In the genomic region with DNA sequence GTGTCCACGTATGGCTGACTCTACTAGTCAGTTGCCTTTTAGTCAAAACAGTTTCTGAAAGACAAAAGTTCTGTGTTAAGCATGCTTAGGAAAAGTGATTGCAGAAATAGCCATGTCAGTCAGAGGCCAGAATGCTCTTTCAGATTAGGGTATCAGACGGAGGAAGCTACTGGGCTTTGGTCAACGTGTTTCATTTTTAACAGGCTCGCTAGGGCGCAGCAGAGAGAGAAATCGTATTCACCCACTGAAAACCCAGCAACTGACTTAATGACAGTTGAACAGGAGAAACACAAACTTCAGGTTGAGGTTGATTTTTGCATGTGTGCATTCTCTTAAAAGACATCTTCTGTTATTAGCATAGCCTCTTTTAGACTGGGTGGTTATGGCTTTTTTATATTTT, we compare ENCODE assay signal across 19 cellular contexts.
A peak's percentile ranks its signal among the peaks of the same experiment; 100 is the strongest.
DNase-seq lines count a peak whose midpoint lies in the region; ATAC-seq and TF ChIP-seq lines count a peak whose summit lies in the region.
"Had no signal": no experiment of that assay in that cellular context is flagged by ENCODE, and none has a peak within 500 bp of the region (broad histone marks: within the 10 kb centered on the region; RNA-seq: fewer than 3 reads in every experiment).

No MANE protein-coding gene starts in this region.

- CTCF ChIA-PET in Caco-2 (lab: Charles Lee) (no interaction called here), HEK293T (lab: Yijun Ruan, JAX) (interaction anchor here (0.7 to 1.2 kb wide), 2 partner anchors 95 to 506 kb away, joined by 3 read pairs; no protein-coding TSS in a partner anchor)

- H3K36me3 Mint-ChIP-seq in Caco-2 (ENCODE audit: insufficient read depth, unreplicated experiment) (no peaks in the 10 kb centered on the region), immature natural killer cell (no peaks in the 10 kb centered on the region)
- no peaks in the 10 kb centered on the region for H3K36me3 Mint-ChIP-seq in stimulated activated naive B cell treated with anti-CD40 and anti-IgM and Interleukin-4, amounts not matched to agents 10 μg/mL and 1 μg/mL and 100 μg/mL, for 72 hours
- H3K36me3 Mint-ChIP-seq: activated naive CD4-positive, alpha-beta T cell treated with anti-CD3 and anti-CD28 coated beads, Interleukin-2, amount 10 ng/mL, durations not matched to agents 7 days and 5 days had no signal

- no peaks in the 10 kb centered on the region for H3K9me3 ChIP-seq in Caco-2
- H3K9me3 ChIP-seq: breast epithelium, MG63 had no signal

- no peaks in the 10 kb centered on the region for H3K36me3 ChIP-seq in Caco-2 (ENCODE audit: control insufficient read depth, insufficient read depth, low read length)
- H3K36me3 ChIP-seq: breast epithelium, MG63 had no signal

- 0 out of 2 replicates have a peak, but pooled peaks cover 1% of the 10 kb centered on the region for H3K27me3 ChIP-seq in Caco-2 (replicated peaks; ENCODE audit: control insufficient read depth, insufficient read depth, low read length)
- H3K27me3 ChIP-seq: breast epithelium, MG63 had no signal

- H3K27ac Mint-ChIP-seq in Caco-2 (ENCODE audit: unreplicated experiment) (no peak overlapping the region), immature natural killer cell (peak overlapping the region in 4 of 6 donors; percentile 8 to 70 (median 53))
- no peak overlapping the region for H3K27ac Mint-ChIP-seq in stimulated activated naive B cell treated with anti-CD40 and anti-IgM and Interleukin-4, amounts not matched to agents 10 μg/mL and 1 μg/mL and 100 μg/mL, for 72 hours
- H3K27ac Mint-ChIP-seq: activated CD4-positive, alpha-beta T cell treated with anti-CD3 and anti-CD28 coated beads, Interleukin-2, amount 10 ng/mL, durations not matched to agents 7 days and 5 days; activated naive CD4-positive, alpha-beta T cell treated with anti-CD3 and anti-CD28 coated beads, Interleukin-2, amount 10 ng/mL, durations not matched to agents 7 days and 5 days; nephron had no signal

- no TSS peak for BruUV-seq in Caco-2 (replicated peaks; lab: Mats Ljungman, UMichigan)

- H3K9me3 Mint-ChIP-seq in Caco-2 (ENCODE audit: unreplicated experiment) (no peaks in the 10 kb centered on the region), immature natural killer cell (peaks cover 0 to 9% (median 1%) of the 10 kb centered on the region in 6 donors)
- H3K9me3 Mint-ChIP-seq in stimulated activated naive B cell treated with anti-CD40 and anti-IgM and Interleukin-4, amounts not matched to agents 10 μg/mL and 1 μg/mL and 100 μg/mL, for 72 hours: no peaks in the 10 kb centered on the region
- H3K9me3 Mint-ChIP-seq: activated CD4-positive, alpha-beta T cell treated with anti-CD3 and anti-CD28 coated beads, Interleukin-2, amount 10 ng/mL, durations not matched to agents 7 days and 5 days; activated naive CD4-positive, alpha-beta T cell treated with anti-CD3 and anti-CD28 coated beads, Interleukin-2, amount 10 ng/mL, durations not matched to agents 7 days and 5 days; nephron had no signal

- DNase-seq in Caco-2: peak in 1 of 2 experiments; percentile 46
- peak; percentile 26 for DNase-seq in HEK293T (ENCODE audit: extremely low spot score)
- peak in 2 of 3 donors; percentile 2 to 4 for DNase-seq in immature natural killer cell
- DNase-seq in NK-92 treated with Interleukin-12 subunit alpha and Interleukin-12 subunit beta, amount 100 ng/mL, for 24 hours (lab: John Stamatoyannopoulos, UW): no peak
- no peak for DNase-seq in foreskin melanocyte
- no peak for DNase-seq in stimulated activated naive B cell treated with anti-CD40 and anti-IgM and Interleukin-4, amounts not matched to agents 10 μg/mL and 1 μg/mL and 100 μg/mL, for 72 hours
- DNase-seq: activated CD4-positive, alpha-beta T cell treated with anti-CD3 and anti-CD28 coated beads, Interleukin-2, amount 10 ng/mL, durations not matched to agents 7 days and 5 days; activated naive CD4-positive, alpha-beta T cell treated with anti-CD3 and anti-CD28 coated beads, Interleukin-2, amount 10 ng/mL, durations not matched to agents 7 days and 5 days; activated T-cell treated with anti-CD3 and anti-CD28 coated beads for 4 hours; effector CD4-positive, alpha-beta T cell; GOT3; mesenchymal stem cell; MG63; NCI-H2107; NCI-H69 had no signal

- peak overlapping the region; percentile 81 for H3K27ac ChIP-seq in VCaP
- H3K27ac ChIP-seq: breast epithelium had no signal

- TF ChIP-seq CTCF in Caco-2 (IDR thresholded peaks at IDR 0.05; ENCODE audit: insufficient read depth in 1 of 2, low read depth in 1 of 2, low read length in 1 of 2, severe bottlenecking in 1 of 2, unreplicated experiment in 1 of 2): peak; percentile 22 to 44
- TF ChIP-seq CTCF in VCaP (conservative IDR thresholded peaks at IDR 0.05): no peak

- H3K27me3 Mint-ChIP-seq in Caco-2 (ENCODE audit: insufficient read depth, unreplicated experiment): peaks cover 15% of the 10 kb centered on the region
- peaks cover 0 to 3% (median 0%) of the 10 kb centered on the region in 3 donors for H3K27me3 Mint-ChIP-seq in immature natural killer cell (ENCODE audit: low read depth in 3 of 3)
- no peaks in the 10 kb centered on the region for H3K27me3 Mint-ChIP-seq in stimulated activated naive B cell treated with anti-CD40 and anti-IgM and Interleukin-4, amounts not matched to agents 10 μg/mL and 1 μg/mL and 100 μg/mL, for 72 hours
- H3K27me3 Mint-ChIP-seq: activated CD4-positive, alpha-beta T cell treated with anti-CD3 and anti-CD28 coated beads, Interleukin-2, amount 10 ng/mL, durations not matched to agents 7 days and 5 days; activated naive CD4-positive, alpha-beta T cell treated with anti-CD3 and anti-CD28 coated beads, Interleukin-2, amount 10 ng/mL, durations not matched to agents 7 days and 5 days had no signal

- POLR2A ChIA-PET in Caco-2 (lab: Charles Lee): no interaction called here
- POLR2A ChIA-PET in HEK293T (lab: Yijun Ruan, JAX): no interaction called here

- no peak overlapping the region for H3K4me3 Mint-ChIP-seq in Caco-2 (ENCODE audit: unreplicated experiment)
- peak overlapping the region in 3 of 5 donors; percentile 4 to 60 (median 52) for H3K4me3 Mint-ChIP-seq in immature natural killer cell
- no peak overlapping the region for H3K4me3 Mint-ChIP-seq in stimulated activated naive B cell treated with anti-CD40 and anti-IgM and Interleukin-4, amounts not matched to agents 10 μg/mL and 1 μg/mL and 100 μg/mL, for 72 hours
- H3K4me3 Mint-ChIP-seq: activated CD4-positive, alpha-beta T cell treated with anti-CD3 and anti-CD28 coated beads, Interleukin-2, amount 10 ng/mL, durations not matched to agents 7 days and 5 days; activated naive CD4-positive, alpha-beta T cell treated with anti-CD3 and anti-CD28 coated beads, Interleukin-2, amount 10 ng/mL, durations not matched to agents 7 days and 5 days; nephron had no signal

- no peak overlapping the region for H3K4me3 ChIP-seq in Caco-2 (ENCODE audit: low read depth, low read length)
- H3K4me3 ChIP-seq: breast epithelium, MG63 had no signal

- intact Hi-C loops in Caco-2 (cut with micrococcal nuclease; ENCODE audit: unreplicated experiment): loop anchor here (1.0 kb wide), 1 partner anchor 310 kb away; no protein-coding TSS in a partner anchor

- H3K4me1 ChIP-seq in Caco-2: no peaks in the 10 kb centered on the region
- H3K4me1 ChIP-seq: breast epithelium had no signal

- H3K4me1 Mint-ChIP-seq in Caco-2 (ENCODE audit: low read depth, unreplicated experiment) (no peaks in the 10 kb centered on the region), immature natural killer cell (peaks cover 3 to 21% of the 10 kb centered on the region in 2 donors)
- H3K4me1 Mint-ChIP-seq in stimulated activated naive B cell treated with anti-CD40 and anti-IgM and Interleukin-4, amounts not matched to agents 10 μg/mL and 1 μg/mL and 100 μg/mL, for 72 hours: no peaks in the 10 kb centered on the region
- H3K4me1 Mint-ChIP-seq: activated CD4-positive, alpha-beta T cell treated with anti-CD3 and anti-CD28 coated beads, Interleukin-2, amount 10 ng/mL, durations not matched to agents 7 days and 5 days; activated naive CD4-positive, alpha-beta T cell treated with anti-CD3 and anti-CD28 coated beads, Interleukin-2, amount 10 ng/mL, durations not matched to agents 7 days and 5 days had no signal

- ATAC-seq in stimulated activated naive B cell treated with anti-CD40 and anti-IgM and Interleukin-4, amounts not matched to agents 10 μg/mL and 1 μg/mL and 100 μg/mL, for 72 hours (replicated peaks): no peak
- ATAC-seq in GM18861 (IDR thresholded peaks at IDR 0.05; ENCODE audit: unreplicated experiment): no peak

TF ChIP-seq in HEK293T, 16 proteins besides CTCF, POLR2A, EP300 and RAD21:
- TF ChIP-seq SP1 (IDR thresholded peaks at IDR 0.05): no peak
- no peak for TF ChIP-seq NFRKB (IDR thresholded peaks at IDR 0.05)
- TF ChIP-seq SUZ12 (IDR thresholded peaks at IDR 0.05): no peak
- no peak for TF ChIP-seq CTBP1 (IDR thresholded peaks at IDR 0.05; ENCODE audit: borderline replicate concordance)
- TF ChIP-seq ELF4 (IDR thresholded peaks at IDR 0.05): no peak
- no peak for TF ChIP-seq ARNT (IDR thresholded peaks at IDR 0.05)
- TF ChIP-seq L3MBTL2 (conservative IDR thresholded peaks at IDR 0.05): no peak
- TF ChIP-seq BHLHE40 (IDR thresholded peaks at IDR 0.05; ENCODE audit: borderline replicate concordance): no peak
TF ChIP-seq in HEK293T: peak in this region for 0.

Comparison
In these comparisons a context has a peak if more than half of its experiments do, and no peak if none do; other contexts are left out.
1. DNase-seq: peak in HEK293T (single experiment) and immature natural killer cell (2 of 3); none in NK-92 treated with Interleukin-12 subunit alpha and Interleukin-12 subunit beta, amount 100 ng/mL, for 24 hours (single experiment), foreskin melanocyte (single experiment) and stimulated activated naive B cell treated with anti-CD40 and anti-IgM and Interleukin-4, amounts not matched to agents 10 μg/mL and 1 μg/mL and 100 μg/mL, for 72 hours (single experiment).
2. H3K27ac Mint-ChIP-seq: peak in immature natural killer cell (4 of 6); none in Caco-2 (single experiment) and stimulated activated naive B cell treated with anti-CD40 and anti-IgM and Interleukin-4, amounts not matched to agents 10 μg/mL and 1 μg/mL and 100 μg/mL, for 72 hours (single experiment).
3. H3K4me3 Mint-ChIP-seq: peak in immature natural killer cell (3 of 5); none in Caco-2 (single experiment) and stimulated activated naive B cell treated with anti-CD40 and anti-IgM and Interleukin-4, amounts not matched to agents 10 μg/mL and 1 μg/mL and 100 μg/mL, for 72 hours (0 of 2).